ENCODE assay signal across 26 cellular contexts in the genomic region with DNA sequence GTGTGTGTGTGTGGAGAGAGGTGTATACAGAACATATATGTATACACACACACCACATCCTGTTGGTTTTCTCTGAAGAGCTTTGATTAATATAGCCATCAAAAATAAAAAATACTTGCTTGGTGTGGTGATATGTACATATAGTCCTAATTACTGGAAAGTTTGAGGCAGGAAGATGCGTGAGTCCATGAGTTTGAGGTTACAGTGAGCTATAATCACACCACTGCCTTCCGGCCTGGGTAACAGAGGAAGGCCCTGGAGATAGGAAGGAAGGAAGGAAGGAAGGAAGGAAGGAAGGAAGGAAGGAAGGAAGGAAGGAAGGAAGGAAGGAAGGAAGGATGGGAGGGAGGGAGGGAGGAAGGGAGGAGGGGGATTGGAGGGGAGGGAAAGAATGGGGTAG.
"Had no signal": no experiment of that assay in that cellular context is flagged by ENCODE, and none has a peak within 500 bp of the region (broad histone marks: within the 10 kb centered on the region; RNA-seq: fewer than 3 reads in every experiment).

No MANE protein-coding gene starts in this region.

- H3K4me3 ChIP-seq: colonic mucosa, coronary artery, dorsolateral prefrontal cortex, esophagus muscularis mucosa, esophagus squamous epithelium, gastrocnemius medialis, gastroesophageal sphincter, heart left ventricle, heart right ventricle, hepatocyte had no signal

- H3K9me3 Mint-ChIP-seq: dendritic cell treated with granulocyte-macrophage colony-stimulating factor and Interleukin-4, amounts not matched to agents 40 ng/mL and 50 ng/mL, for 4 days; effector memory CD8-positive, alpha-beta T cell; endodermal cell had no signal

- ATAC-seq: effector memory CD8-positive, alpha-beta T cell; esophagus mucosa; foreskin keratinocyte; gastrocnemius medialis; gastroesophageal sphincter; heart left ventricle; heart right ventricle had no signal

- H3K4me1 ChIP-seq: colonic mucosa, esophagus muscularis mucosa, esophagus squamous epithelium, foreskin keratinocyte, gastrocnemius medialis, gastroesophageal sphincter, heart left ventricle, heart right ventricle had no signal

- H3K4me1 Mint-ChIP-seq: endodermal cell had no signal

- DNase-seq: colonic mucosa; cortex of kidney; dermis blood vessel endothelial cell; dorsolateral prefrontal cortex; effector CD4-positive, alpha-beta T cell; effector CD8-positive, alpha-beta T cell; effector memory CD4-positive, alpha-beta T cell; effector memory CD8-positive, alpha-beta T cell; endodermal cell; erythroblast; esophagus squamous epithelium; foreskin fibroblast; foreskin keratinocyte; foreskin melanocyte; gastrocnemius medialis; glutamatergic neuron; head of caudate nucleus; heart left ventricle; heart right ventricle had no signal

- H3K27ac Mint-ChIP-seq: dendritic cell treated with granulocyte-macrophage colony-stimulating factor and Interleukin-4, amounts not matched to agents 40 ng/mL and 50 ng/mL, for 4 days; effector memory CD8-positive, alpha-beta T cell; endodermal cell had no signal

- H3K27me3 ChIP-seq: colonic mucosa, esophagus muscularis mucosa, esophagus squamous epithelium, foreskin keratinocyte, gastrocnemius medialis, gastroesophageal sphincter, heart left ventricle, heart right ventricle, hepatocyte had no signal

- H3K4me3 Mint-ChIP-seq: dendritic cell treated with granulocyte-macrophage colony-stimulating factor and Interleukin-4, amounts not matched to agents 40 ng/mL and 50 ng/mL, for 4 days; effector memory CD8-positive, alpha-beta T cell; endodermal cell had no signal

- H3K9me3 ChIP-seq: colonic mucosa, esophagus muscularis mucosa, esophagus squamous epithelium, gastrocnemius medialis, gastroesophageal sphincter, heart left ventricle, heart right ventricle had no signal

- H3K27me3 Mint-ChIP-seq: dendritic cell treated with granulocyte-macrophage colony-stimulating factor and Interleukin-4, amounts not matched to agents 40 ng/mL and 50 ng/mL, for 4 days; effector memory CD8-positive, alpha-beta T cell had no signal

- H3K27ac ChIP-seq: colonic mucosa, coronary artery, dorsolateral prefrontal cortex, epithelial cell of prostate, esophagus muscularis mucosa, esophagus squamous epithelium, foreskin keratinocyte, gastrocnemius medialis, gastroesophageal sphincter, heart left ventricle, heart right ventricle, hepatocyte had no signal

- H3K36me3 ChIP-seq: colonic mucosa, esophagus muscularis mucosa, esophagus squamous epithelium, gastrocnemius medialis, gastroesophageal sphincter, heart left ventricle, heart right ventricle had no signal
